8 cellular contexts compared by ENCODE assay signal in the genomic region with DNA sequence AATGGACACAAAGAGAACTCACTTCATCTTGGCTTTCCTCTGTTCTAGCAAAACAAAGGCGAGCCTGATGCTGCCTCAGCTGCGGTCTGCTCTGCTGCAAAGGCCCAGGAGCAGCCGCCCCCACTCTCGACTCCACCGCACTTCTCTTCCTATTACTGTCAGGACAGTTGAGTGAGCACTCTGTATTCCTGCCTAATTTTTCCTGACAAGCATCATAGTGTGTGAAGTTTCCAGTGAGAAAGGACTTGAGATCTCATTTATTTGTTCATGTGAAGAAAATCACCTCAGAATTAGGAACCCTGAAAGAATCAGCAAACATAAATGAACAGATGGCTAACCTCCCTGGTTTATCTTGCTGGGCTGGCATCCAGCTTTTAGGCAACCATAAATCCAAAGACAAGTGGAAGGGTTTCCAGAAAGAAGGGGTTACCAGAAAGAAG. TPM values are rescaled to one million over a fixed set of nuclear protein-coding genes. Genes with fewer than 3 reads are reported as not detected.
DNase-seq lines count a peak whose midpoint lies in the region; ATAC-seq and TF ChIP-seq lines count a peak whose summit lies in the region.

No MANE protein-coding gene starts in this region.

- 90% methylated on average over 5 of the region's 5 CpGs; no CpG with 5 or more reads in 1 of the 2 experiments for WGBS in endodermal cell (ENCODE audit: insufficient coverage in 1 of 2, insufficient read length in 1 of 2), 2 experiments

- peaks cover 10% of the 10 kb centered on the region for H3K9me3 Mint-ChIP-seq in endodermal cell
- H3K9me3 Mint-ChIP-seq in naive thymus-derived CD4-positive, alpha-beta T cell, result peaks cover 0 to 9% (median 1%) of the 10 kb centered on the region in 11 donors

- no peaks in the 10 kb centered on the region for H3K27me3 ChIP-seq in RWPE2 (ENCODE audit: insufficient read depth, poor library complexity, severe bottlenecking)
- H3K27me3 ChIP-seq in endodermal cell (ENCODE audit: control insufficient read depth, insufficient read depth, low read length, poor library complexity, severe bottlenecking), result no peaks in the 10 kb centered on the region
- no peaks in the 10 kb centered on the region for H3K27me3 ChIP-seq in naive thymus-derived CD4-positive, alpha-beta T cell (ENCODE audit: control insufficient read depth in 2 of 2, insufficient read depth in 2 of 2, low read length in 2 of 2)

- peaks cover 47% of the 10 kb centered on the region for H3K4me1 ChIP-seq in RWPE2 (ENCODE audit: insufficient read depth, poor library complexity, severe bottlenecking)
- no peaks in the 10 kb centered on the region for H3K4me1 ChIP-seq in endodermal cell (ENCODE audit: control insufficient read depth, insufficient read depth, low read length)
- H3K4me1 ChIP-seq in naive thymus-derived CD4-positive, alpha-beta T cell (ENCODE audit: control insufficient read depth in 2 of 2, insufficient read depth in 2 of 2, low read length in 2 of 2), result peaks cover 0 to 19% of the 10 kb centered on the region in 2 donors

- peaks cover 26% of the 10 kb centered on the region for H3K36me3 Mint-ChIP-seq in endodermal cell (ENCODE audit: low read depth)
- H3K36me3 Mint-ChIP-seq in naive thymus-derived CD4-positive, alpha-beta T cell, result peaks cover 18 to 26% (median 24%) of the 10 kb centered on the region in 5 donors

- peak overlapping the region; percentile 82 for H3K27ac ChIP-seq in RWPE2 (ENCODE audit: poor library complexity, severe bottlenecking)
- peak overlapping the region; percentile 90 for H3K27ac ChIP-seq in endodermal cell (ENCODE audit: low read depth, low read length)
- no peak overlapping the region for H3K27ac ChIP-seq in naive thymus-derived CD4-positive, alpha-beta T cell (ENCODE audit: low read depth, low read length)

- no peaks in the 10 kb centered on the region for H3K27me3 Mint-ChIP-seq in endodermal cell (ENCODE audit: insufficient read depth)
- no peaks in the 10 kb centered on the region for H3K27me3 Mint-ChIP-seq in naive thymus-derived CD4-positive, alpha-beta T cell

- H3K9me3 ChIP-seq in RWPE2 (ENCODE audit: severe bottlenecking), result no peaks in the 10 kb centered on the region
- peaks cover 6% of the 10 kb centered on the region for H3K9me3 ChIP-seq in endodermal cell (ENCODE audit: control insufficient read depth, low read length)
- peaks cover 0 to 5% (median 4%) of the 10 kb centered on the region in 3 experiments for H3K9me3 ChIP-seq in naive thymus-derived CD4-positive, alpha-beta T cell (ENCODE audit: control insufficient read depth in 2 of 3, low read length in 3 of 3)

- peaks cover 9% of the 10 kb centered on the region for H3K4me1 Mint-ChIP-seq in endodermal cell
- H3K4me1 Mint-ChIP-seq in naive thymus-derived CD4-positive, alpha-beta T cell, result peaks cover 25 to 64% (median 51%) of the 10 kb centered on the region in 7 donors

- no peak overlapping the region for H3K4me3 Mint-ChIP-seq in endodermal cell
- peak overlapping the region in 6 of 10 donors; percentile 21 to 61 (median 54) for H3K4me3 Mint-ChIP-seq in naive thymus-derived CD4-positive, alpha-beta T cell

- CTCF ChIA-PET in naive thymus-derived CD4-positive, alpha-beta T cell (lab: Charles Lee), result no interaction called here

- H3K9ac ChIP-seq in endodermal cell (ENCODE audit: extremely low read depth, low read length, poor library complexity, severe bottlenecking), result no peak overlapping the region

- DNase-seq in activated CD8-positive, alpha-beta memory T cell treated with anti-CD3 and anti-CD28 coated beads, Interleukin-2, amount 50 U/mL, for 48 hours, result peak; percentile 62
- no peak for DNase-seq in activated CD8-positive, alpha-beta memory T cell treated with anti-CD3 and anti-CD28 coated beads, Interleukin-2, amount 50 U/mL, for 4 hours
- peak; percentile 85 for DNase-seq in KG1 (lab: John Stamatoyannopoulos, UW)
- no peak for DNase-seq in RWPE2 (ENCODE audit: low spot score)
- no peak for DNase-seq in endodermal cell
- peak in 1 of 9 donors; percentile 7 for DNase-seq in naive thymus-derived CD4-positive, alpha-beta T cell

- H3K4me3 ChIP-seq in RWPE2 (ENCODE audit: severe bottlenecking) (no peak overlapping the region), endodermal cell (ENCODE audit: low read length) (no peak overlapping the region)
- no peak overlapping the region for H3K4me3 ChIP-seq in naive thymus-derived CD4-positive, alpha-beta T cell (ENCODE audit: low read length)

- POLR2A ChIA-PET in naive thymus-derived CD4-positive, alpha-beta T cell (lab: Charles Lee), result interaction anchor here (0.5 to 1.5 kb wide), 2 partner anchors 9 to 13 kb away, joined by 3 to 5 read pairs; no protein-coding TSS in a partner anchor

- H3K27ac Mint-ChIP-seq in endodermal cell, result peak overlapping the region; percentile 26
- peak overlapping the region in 8 of 9 donors; percentile 14 to 83 (median 40) for H3K27ac Mint-ChIP-seq in naive thymus-derived CD4-positive, alpha-beta T cell

- ATAC-seq in RWPE2 (ENCODE audit: low read depth), result peak; percentile 26; the same call in 2 of the 3 replicates
- peak; percentile 45 for ATAC-seq in naive thymus-derived CD4-positive, alpha-beta T cell
- no peak for ATAC-seq in HG03025 (IDR thresholded peaks at IDR 0.05; ENCODE audit: low FRiP score, unreplicated experiment)
- ATAC-seq in GM21786 (IDR thresholded peaks at IDR 0.05; ENCODE audit: unreplicated experiment), result no peak

- intact Hi-C loops in naive thymus-derived CD4-positive, alpha-beta T cell (cut with micrococcal nuclease), result loop anchor here in 1 of 2 donors (1.0 kb wide), 1 partner anchor 14 kb away; no protein-coding TSS in a partner anchor

- H3K36me3 ChIP-seq in RWPE2 (ENCODE audit: low read depth), result peaks cover 18% of the 10 kb centered on the region
- peaks cover 2% of the 10 kb centered on the region for H3K36me3 ChIP-seq in endodermal cell (ENCODE audit: control insufficient read depth, insufficient read depth, low read length)
- H3K36me3 ChIP-seq in naive thymus-derived CD4-positive, alpha-beta T cell (ENCODE audit: control insufficient read depth in 2 of 3, insufficient read depth in 3 of 3, low read length in 3 of 3), result peaks cover 0 to 28% (median 5%) of the 10 kb centered on the region in 3 experiments

- TF ChIP-seq CTCF in RWPE2 (IDR thresholded peaks at IDR 0.05; ENCODE audit: poor library complexity, severe bottlenecking) (no peak), endodermal cell (conservative IDR thresholded peaks at IDR 0.05) (no peak)

RNA-seq across cellular contexts. Expression of a gene that starts 15.6 kb away (rescaled TPM):
- 10 to 100 TPM; 45.8 to 78.5 TPM for total RNA-seq in endodermal cell
- polyA plus RNA-seq in endodermal cell (2013, experiment 1 of 2), result 76.5 TPM
- polyA plus RNA-seq in endodermal cell (2013, experiment 2 of 2), result 71.8 TPM
- 10 to 100 TPM; 13.5 to 35.7 (median 29.1) TPM for total RNA-seq in naive thymus-derived CD4-positive, alpha-beta T cell
- polyA plus RNA-seq in naive thymus-derived CD4-positive, alpha-beta T cell, result 10 to 100 TPM; 12.6 to 14.7 TPM

RNA-seq across cellular contexts. Expression of a gene that starts 49.8 kb away (rescaled TPM):
- total RNA-seq in endodermal cell, result 10 to 100 TPM; 78.6 to 88.5 TPM
- 66.5 TPM for polyA plus RNA-seq in endodermal cell (2013, experiment 1 of 2)
- polyA plus RNA-seq in endodermal cell (2013, experiment 2 of 2), result 63.3 TPM
- 10 to 100 TPM; 51.1 to 82.0 (median 65.5) TPM for total RNA-seq in naive thymus-derived CD4-positive, alpha-beta T cell
- polyA plus RNA-seq in naive thymus-derived CD4-positive, alpha-beta T cell, result 10 to 100 TPM; 46.0 to 53.8 TPM

RNA-seq across cellular contexts. Expression of a gene that starts 53.5 kb away (rescaled TPM):
- total RNA-seq in endodermal cell, result 1 to 10 TPM in 1 of 2 donors, under 1 TPM in 1; 0.84 to 2.5 TPM
- polyA plus RNA-seq in endodermal cell (2013, experiment 1 of 2), result 5.7 TPM
- 3.5 TPM for polyA plus RNA-seq in endodermal cell (2013, experiment 2 of 2)
- under 1 TPM in 4 of 5 experiments, not detected in 1; 0.24 to 0.79 (median 0.43) TPM for total RNA-seq in naive thymus-derived CD4-positive, alpha-beta T cell
- under 1 TPM in 1 of 2 donors, not detected in 1; 0.45 TPM for polyA plus RNA-seq in naive thymus-derived CD4-positive, alpha-beta T cell

Comparison
In these comparisons a context has a peak if more than half of its experiments do, and no peak if none do; other contexts are left out.
1. DNase-seq: peak in activated CD8-positive, alpha-beta memory T cell treated with anti-CD3 and anti-CD28 coated beads, Interleukin-2, amount 50 U/mL, for 48 hours (single experiment) and KG1 (single experiment); none in activated CD8-positive, alpha-beta memory T cell treated with anti-CD3 and anti-CD28 coated beads, Interleukin-2, amount 50 U/mL, for 4 hours (single experiment), RWPE2 (single experiment) and endodermal cell (single experiment).
2. ATAC-seq: peak in RWPE2 (single experiment) and naive thymus-derived CD4-positive, alpha-beta T cell (single experiment); none in HG03025 (single experiment) and GM21786 (single experiment).